Comparison of ENCODE assay signal across 18 cellular contexts in the genomic region with DNA sequence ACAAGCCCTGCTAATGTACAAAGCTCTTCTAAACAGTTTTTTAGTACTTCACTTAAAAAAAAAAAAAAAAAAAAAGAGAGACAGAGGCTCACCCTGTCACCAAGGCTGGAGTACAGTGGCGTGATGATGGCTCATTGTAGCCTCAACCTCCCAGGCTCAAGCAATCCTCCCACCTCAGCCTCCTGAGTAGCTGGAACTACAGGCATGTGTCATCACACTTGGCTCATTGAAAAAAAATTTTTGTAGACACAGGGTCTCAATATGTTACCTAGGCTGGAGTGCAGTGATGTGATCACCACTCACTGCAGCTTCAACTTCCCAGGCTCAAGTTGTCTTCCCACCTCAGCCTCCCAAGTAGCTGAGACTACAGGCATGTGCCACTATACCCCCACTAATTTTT. TPM values are rescaled to one million over a fixed set of nuclear protein-coding genes. Genes with fewer than 3 reads are reported as not detected.
A peak's percentile ranks its signal among the peaks of the same experiment; 100 is the strongest.
DNase-seq lines count a peak whose midpoint lies in the region; ATAC-seq and TF ChIP-seq lines count a peak whose summit lies in the region.
"Had no signal": no experiment of that assay in that cellular context is flagged by ENCODE, and none has a peak within 500 bp of the region (broad histone marks: within the 10 kb centered on the region; RNA-seq: fewer than 3 reads in every experiment).

No MANE protein-coding gene starts in this region.

- no peaks in the 10 kb centered on the region for H3K27me3 ChIP-seq in IMR-90 (ENCODE audit: control insufficient read depth, insufficient read depth, low read length)
- H3K27me3 ChIP-seq in trophoblast cell (ENCODE audit: insufficient read depth, low read length) = no peaks in the 10 kb centered on the region
- no peaks in the 10 kb centered on the region for H3K27me3 ChIP-seq in osteoblast (ENCODE audit: insufficient read depth, low read length)
- H3K27me3 ChIP-seq: BE2C had no signal

- H4K8ac ChIP-seq in IMR-90 (ENCODE audit: low read depth in 2 of 2, low read length in 2 of 2) (no peak overlapping the region), trophoblast cell (ENCODE audit: low read depth, low read length) (no peak overlapping the region)

- ATAC-seq in IMR-90 (ENCODE audit: low read depth) (no peak), HG02981 (IDR thresholded peaks at IDR 0.05; ENCODE audit: unreplicated experiment) (no peak), GM19395 (IDR thresholded peaks at IDR 0.05; ENCODE audit: unreplicated experiment) (no peak)
- ATAC-seq: GM23338 had no signal

- H3K27ac ChIP-seq in IMR-90 (ENCODE audit: insufficient read depth, low read length) (no peak overlapping the region), trophoblast cell (ENCODE audit: low read depth, low read length) (no peak overlapping the region), osteoblast (ENCODE audit: low read depth, low read length) (no peak overlapping the region)
- H3K27ac ChIP-seq: KMS-11 had no signal

- H3K18ac ChIP-seq in IMR-90 (ENCODE audit: low read depth, low read length) = no peak overlapping the region
- H3K18ac ChIP-seq in trophoblast cell (ENCODE audit: low read length) = no peak overlapping the region

- dilution Hi-C loops in IMR-90 (cut with HindIII; ENCODE audit: low sequenced_read_pairs, unreplicated experiment) = no loop called here

- H3K23ac ChIP-seq in IMR-90 (ENCODE audit: low read depth, low read length) (no peak overlapping the region), trophoblast cell (ENCODE audit: low read length) (no peak overlapping the region)

- intact Hi-C loops in IMR-90 (cut with micrococcal nuclease) = no loop called here

- peaks cover 2% of the 10 kb centered on the region; the same call in 1 of the 2 replicates for H3K9me3 ChIP-seq in IMR-90 (ENCODE audit: control insufficient read depth, insufficient read depth, low read length)
- no peaks in the 10 kb centered on the region for H3K9me3 ChIP-seq in trophoblast cell (ENCODE audit: insufficient read depth, low read depth, low read length)
- no peaks in the 10 kb centered on the region for H3K9me3 ChIP-seq in osteoblast (ENCODE audit: low read depth, low read length)
- H3K9me3 ChIP-seq: BE2C had no signal

- TF ChIP-seq POLR2A in IMR-90 (IDR thresholded peaks at IDR 0.05; ENCODE audit: low read depth, low read length) = no peak

- H3K36me3 ChIP-seq in IMR-90 (ENCODE audit: control insufficient read depth, insufficient read depth, low read length) (no peaks in the 10 kb centered on the region; the same call in 1 of the 2 replicates), trophoblast cell (ENCODE audit: control insufficient read depth in 1 of 2, insufficient read depth in 2 of 2, low read length in 2 of 2) (no peaks in the 10 kb centered on the region), osteoblast (ENCODE audit: insufficient read depth, low read length) (no peaks in the 10 kb centered on the region)
- H3K36me3 ChIP-seq: BE2C had no signal

- POLR2A ChIA-PET in IMR-90 (lab: Charles Lee; ENCODE audit: unreplicated experiment) = no interaction called here

- H2BK120ac ChIP-seq in IMR-90 (ENCODE audit: low read depth, low read length) (no peak overlapping the region), trophoblast cell (ENCODE audit: insufficient read depth, low read length, poor library complexity) (no peak overlapping the region)

- no peak overlapping the region for H2AK5ac ChIP-seq in IMR-90 (ENCODE audit: low read depth, low read length)
- no peak overlapping the region for H2AK5ac ChIP-seq in trophoblast cell (ENCODE audit: low read length)

- H3K79me2 ChIP-seq in trophoblast cell (ENCODE audit: control insufficient read depth, insufficient read depth, low read length, poor library complexity) = no peaks in the 10 kb centered on the region
- H3K79me2 ChIP-seq in osteoblast (ENCODE audit: insufficient read depth, low read length) = no peaks in the 10 kb centered on the region

- H3K4me1 ChIP-seq in IMR-90 (ENCODE audit: control insufficient read depth, insufficient read depth, low read length) (peaks cover 12% of the 10 kb centered on the region), trophoblast cell (ENCODE audit: control insufficient read depth in 1 of 2, insufficient read depth in 2 of 2, low read length in 2 of 2) (no peaks in the 10 kb centered on the region), osteoblast (ENCODE audit: insufficient read depth, low read length) (peaks cover 16% of the 10 kb centered on the region)
- H3K4me1 ChIP-seq: BE2C had no signal

- DNase-seq in IMR-90 = no peak
- peak; percentile 22 for DNase-seq in RKO (ENCODE audit: low spot score)
- DNase-seq in trophoblast cell = peak; percentile 50 to 69
- DNase-seq in osteoblast (ENCODE audit: insufficient read length, low spot score, missing footprints) = no peak
- no peak for DNase-seq in putamen (ENCODE audit: low spot score)
- DNase-seq: ACHN; BE2C; C1 segment of cervical spinal cord; CD4-positive, CD25-positive, alpha-beta regulatory T cell; CD8-positive, alpha-beta memory T cell; COR-L47; DMS79; GF-D8; HCEC 1CT had no signal

- no peak overlapping the region for H4K5ac ChIP-seq in IMR-90 (ENCODE audit: low read depth, low read length)

- peaks cover 12% of the 10 kb centered on the region for H3K9me1 ChIP-seq in IMR-90 (ENCODE audit: insufficient read depth, low read length)

- CTCF ChIA-PET in IMR-90 (lab: Yijun Ruan, JAX) = interaction anchor here (0.7 kb wide), 1 partner anchor 152 kb away, joined by 3 read pairs; no protein-coding TSS in a partner anchor

- H3K79me1 ChIP-seq in IMR-90 (ENCODE audit: low read depth in 1 of 2, low read length in 2 of 2) (0 out of 4 replicates have a peak, but pooled peaks cover 0 to 6% of the 10 kb centered on the region in 2 experiments), trophoblast cell (ENCODE audit: low read length) (no peaks in the 10 kb centered on the region)

- H3K14ac ChIP-seq in IMR-90 (replicated peaks; ENCODE audit: low read depth, low read length) (no peak overlapping the region), trophoblast cell (ENCODE audit: low read length) (no peak overlapping the region)

- H4K12ac ChIP-seq in trophoblast cell (ENCODE audit: low read depth, low read length) = no peak overlapping the region

- no peak for TF ChIP-seq RAD21 in IMR-90 (IDR thresholded peaks at IDR 0.05; ENCODE audit: low read length)

- H2BK15ac ChIP-seq in IMR-90 (ENCODE audit: low read depth, low read length) = no peak overlapping the region

- in situ Hi-C loops in IMR-90 (cut with MboI; ENCODE audit: low sequenced_read_pairs) = no loop called here

- H3K4me3 ChIP-seq in IMR-90 (ENCODE audit: insufficient read depth, low read depth, low read length) = no peak overlapping the region
- H3K4me3 ChIP-seq in trophoblast cell (ENCODE audit: low read depth, low read length) = no peak overlapping the region
- no peak overlapping the region for H3K4me3 ChIP-seq in osteoblast (ENCODE audit: insufficient read depth, low read length)
- H3K4me3 ChIP-seq: GM23338 had no signal

- no peak overlapping the region for H4K91ac ChIP-seq in IMR-90 (ENCODE audit: insufficient read depth, low read depth, low read length)
- no peak overlapping the region for H4K91ac ChIP-seq in trophoblast cell (ENCODE audit: low read depth, low read length)

- no peak overlapping the region for H2BK20ac ChIP-seq in IMR-90 (ENCODE audit: low read depth, low read length)

- no peak overlapping the region for H2BK5ac ChIP-seq in IMR-90 (ENCODE audit: low read depth, low read length, poor library complexity, severe bottlenecking)
- no peak overlapping the region for H2BK5ac ChIP-seq in trophoblast cell (ENCODE audit: low read depth, low read length, poor library complexity)

- no peak for TF ChIP-seq CTCF in IMR-90 (conservative IDR thresholded peaks at IDR 0.05; ENCODE audit: low read depth, low read length)
- TF ChIP-seq CTCF in osteoblast (IDR thresholded peaks at IDR 0.05; ENCODE audit: extremely low read depth, low read depth, low read length) = no peak

- no peak overlapping the region for H3K4me2 ChIP-seq in IMR-90 (ENCODE audit: low read depth, low read length)
- H3K4me2 ChIP-seq in trophoblast cell (ENCODE audit: low read length) = no peak overlapping the region
- no peak overlapping the region for H3K4me2 ChIP-seq in osteoblast (ENCODE audit: insufficient read depth, low read length)
- H3K4me2 ChIP-seq: GM23338, KMS-11 had no signal

- BruUV-seq in IMR-90 (replicated peaks; lab: Mats Ljungman, UMichigan) = no TSS peak

- H2AFZ ChIP-seq in IMR-90 (replicated peaks; ENCODE audit: low read length, poor library complexity) = no peak overlapping the region
- H2AFZ ChIP-seq in trophoblast cell (ENCODE audit: insufficient read depth, low read length, poor library complexity) = no peak overlapping the region
- no peak overlapping the region for H2AFZ ChIP-seq in osteoblast (ENCODE audit: low read length)
- H2AFZ ChIP-seq: GM23338 had no signal

- H3K4ac ChIP-seq in IMR-90 (ENCODE audit: low read depth, low read length) (peak overlapping the region; percentile 12; the same call in 1 of the 2 replicates), trophoblast cell (ENCODE audit: low read depth, low read length) (no peak overlapping the region)

- H4K20me1 ChIP-seq in IMR-90 (ENCODE audit: insufficient read depth, low read length) (no peaks in the 10 kb centered on the region), osteoblast (ENCODE audit: insufficient read depth, low read length) (no peaks in the 10 kb centered on the region)

- no peak overlapping the region for H2AK9ac ChIP-seq in IMR-90 (replicated peaks; ENCODE audit: low read depth, low read length, poor library complexity)

- no peak overlapping the region for H3K56ac ChIP-seq in IMR-90 (ENCODE audit: extremely low read depth, insufficient read depth, low read length)

- WGBS in IMR-90 (ENCODE audit: extremely low coverage in 2 of 2, insufficient read length in 1 of 2), 2 experiments = no CpG with 5 or more reads among the region's 1 CpG
- WGBS in trophoblast cell (ENCODE audit: extremely low coverage, insufficient coverage, insufficient read length) = no CpG with 5 or more reads among the region's 1 CpG

- H3K9ac ChIP-seq in IMR-90 (ENCODE audit: low read depth, low read length) = no peak overlapping the region
- H3K9ac ChIP-seq in trophoblast cell (ENCODE audit: low read length) = no peak overlapping the region
- H3K9ac ChIP-seq: KMS-11 had no signal

- no peak overlapping the region for H2BK12ac ChIP-seq in trophoblast cell (ENCODE audit: low read length)

TF ChIP-seq in IMR-90, 13 proteins besides CTCF, POLR2A, EP300 and RAD21:
- no peak for TF ChIP-seq NFE2L2 (IDR thresholded peaks at IDR 0.05; ENCODE audit: low read depth, low read length)

RNA-seq across cellular contexts. Expression of gene HEG1, which starts 47.6 kb away (rescaled TPM):
- 23.9 and 25.6 TPM in 2 replicates for total RNA-seq in IMR-90 (2012; rRNA removed)
- 36.3 and 43.4 TPM in 2 replicates for polyA plus RNA-seq in IMR-90 (2012; rRNA removed)
- 26.1 and 37.9 TPM in 2 replicates for polyA plus RNA-seq in IMR-90 (2012; cell fraction: cytosol; rRNA removed)
- polyA plus RNA-seq in IMR-90 (2012; cell fraction: nucleus; rRNA removed; ENCODE audit: low replicate concordance) = 30.7 and 53.5 TPM in 2 replicates
- polyA plus RNA-seq in trophoblast cell (2013) = 59.6 and 62.6 TPM in 2 replicates
- 114 and 117 TPM in 2 replicates for total RNA-seq in osteoblast

Comparison
In these comparisons a context has a peak if more than half of its experiments do, and no peak if none do; other contexts are left out.
1. DNase-seq: peak in RKO (single experiment) and trophoblast cell (2 of 2); none in IMR-90 (single experiment), osteoblast (single experiment) and putamen (single experiment).